Comparison of ENCODE assay signal across 1 cellular context in the genomic region with DNA sequence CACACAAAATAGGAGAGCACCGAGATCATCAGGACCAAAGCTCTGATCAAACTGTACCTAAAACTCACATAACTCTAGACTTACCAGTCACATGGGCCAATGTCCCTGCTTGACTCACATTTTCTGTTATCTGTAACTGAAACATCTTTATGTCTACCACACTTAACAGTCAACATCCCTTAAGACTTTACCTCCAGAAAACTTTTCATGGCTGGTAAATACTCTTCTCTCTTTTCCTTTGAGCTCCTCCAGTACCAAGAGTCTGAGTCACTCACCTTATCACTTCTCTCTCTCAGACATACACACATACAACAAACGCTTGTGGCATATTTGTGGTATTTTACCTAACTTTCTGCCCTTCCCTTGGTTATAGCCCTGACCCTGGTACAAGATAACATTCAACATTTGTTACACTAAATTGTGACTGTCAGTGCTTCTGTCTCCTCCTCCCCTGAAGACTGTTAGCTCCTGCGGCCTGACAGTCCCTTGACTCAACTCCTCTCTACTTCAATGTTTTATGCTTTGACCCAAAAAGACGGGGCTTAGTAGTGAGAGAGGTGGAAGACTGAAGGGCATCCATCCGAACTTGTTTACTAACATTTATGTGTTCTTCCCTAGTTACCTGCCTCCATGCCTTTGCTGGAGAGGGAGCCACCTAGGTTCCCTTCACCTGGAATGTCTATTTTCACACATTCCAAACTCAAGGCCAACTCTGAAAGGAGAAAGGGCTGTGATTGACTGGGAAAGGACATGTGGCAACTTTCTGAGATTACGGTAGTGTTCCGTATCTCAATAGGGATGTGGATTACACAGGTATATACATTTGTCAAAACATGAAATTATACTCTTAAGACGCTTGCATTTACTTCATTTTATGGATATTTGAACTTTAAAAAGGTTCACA.
TF ChIP-seq lines count a peak whose summit lies in the region.

No MANE protein-coding gene starts in this region.

TF ChIP-seq in K562, 482 proteins besides CTCF, POLR2A, EP300 and RAD21 (continued from another document):
- TF ChIP-seq CCNT2 (IDR thresholded peaks at IDR 0.05; ENCODE audit: borderline replicate concordance, extremely low read depth, insufficient read length, low read depth, low read length) (no peak), THRAP3 (IDR thresholded peaks at IDR 0.05; ENCODE audit: borderline replicate concordance) (no peak), GABPA (tag; conservative IDR thresholded peaks at IDR 0.05; ENCODE audit: low read depth) (no peak), KLF16 (IDR thresholded peaks at IDR 0.05) (peak; percentile 29; the same call in 1 of the 2 replicates), FUS (optimal IDR thresholded peaks at IDR 0.05; ENCODE audit: low read depth, low read length) (no peak), TEAD4 (IDR thresholded peaks at IDR 0.05; ENCODE audit: low read length) (peak; percentile 88), TEAD4 (CRISPR knock-in tag; IDR thresholded peaks at IDR 0.05; ENCODE audit: borderline replicate concordance) (no peak), ATF1 (CRISPR knock-in tag; IDR thresholded peaks at IDR 0.05) (no peak), ATF1 (tag; IDR thresholded peaks at IDR 0.05) (0 out of 2 replicates have a peak, but pooled peaks have one; percentile 9), ZNF589 (CRISPR knock-in tag; IDR thresholded peaks at IDR 0.05; ENCODE audit: low read depth) (no peak), TEAD1 (CRISPR knock-in tag; IDR thresholded peaks at IDR 0.05) (peak in 1 of 2 experiments; percentile 86; a peak in 2 of 4 replicates), CBX1 (IDR thresholded peaks at IDR 0.05; ENCODE audit: low read depth) (no peak), MECOM (CRISPR knock-in tag; IDR thresholded peaks at IDR 0.05) (no peak), MAFF (IDR thresholded peaks at IDR 0.05; ENCODE audit: low read length) (no peak), NR4A1 (CRISPR knock-in tag; IDR thresholded peaks at IDR 0.05) (no peak), NR4A1 (tag; IDR thresholded peaks at IDR 0.05) (0 out of 2 replicates have a peak, but pooled peaks have one; percentile 38), SAFB (IDR thresholded peaks at IDR 0.05; ENCODE audit: borderline replicate concordance, low read depth, low read length) (no peak), MAZ (CRISPR knock-in tag; conservative IDR thresholded peaks at IDR 0.05 in 1 of 2, IDR thresholded peaks at IDR 0.05 in 1 of 2) (peak in 1 of 2 experiments; percentile 34; a peak in 1 of 4 replicates), NRF1 (conservative IDR thresholded peaks at IDR 0.05 in 1 of 2, IDR thresholded peaks at IDR 0.05 in 1 of 2) (0 out of 4 replicates have a peak, but pooled peaks of 1 of the 2 experiments have one; percentile 18), FOXK2 (conservative IDR thresholded peaks at IDR 0.05 in 1 of 2, IDR thresholded peaks at IDR 0.05 in 1 of 2; ENCODE audit: low read depth in 2 of 2) (peak; percentile 56 to 63; a peak in 2 of 4 replicates), SOX6 (IDR thresholded peaks at IDR 0.05) (peak; percentile 85), CHCHD3 (CRISPR knock-in tag; IDR thresholded peaks at IDR 0.05) (no peak), RFX7 (CRISPR knock-in tag; IDR thresholded peaks at IDR 0.05) (no peak), PHB (CRISPR knock-in tag; IDR thresholded peaks at IDR 0.05) (no peak), ZNF347 (CRISPR knock-in tag; IDR thresholded peaks at IDR 0.05; ENCODE audit: low read depth) (no peak)
- TF ChIP-seq, protein P1, sequence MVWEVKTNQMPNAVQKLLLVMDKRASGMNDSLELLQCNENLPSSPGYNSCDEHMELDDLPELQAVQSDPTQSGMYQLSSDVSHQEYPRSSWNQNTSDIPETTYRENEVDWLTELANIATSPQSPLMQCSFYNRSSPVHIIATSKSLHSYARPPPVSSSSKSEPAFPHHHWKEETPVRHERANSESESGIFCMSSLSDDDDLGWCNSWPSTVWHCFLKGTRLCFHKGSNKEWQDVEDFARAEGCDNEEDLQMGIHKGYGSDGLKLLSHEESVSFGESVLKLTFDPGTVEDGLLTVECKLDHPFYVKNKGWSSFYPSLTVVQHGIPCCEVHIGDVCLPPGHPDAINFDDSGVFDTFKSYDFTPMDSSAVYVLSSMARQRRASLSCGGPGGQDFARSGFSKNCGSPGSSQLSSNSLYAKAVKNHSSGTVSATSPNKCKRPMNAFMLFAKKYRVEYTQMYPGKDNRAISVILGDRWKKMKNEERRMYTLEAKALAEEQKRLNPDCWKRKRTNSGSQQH (CRISPR knock-in tag; IDR thresholded peaks at IDR 0.05), result 0 out of 2 replicates have a peak, but pooled peaks have one; percentile 73
- TF ChIP-seq, protein P2, sequence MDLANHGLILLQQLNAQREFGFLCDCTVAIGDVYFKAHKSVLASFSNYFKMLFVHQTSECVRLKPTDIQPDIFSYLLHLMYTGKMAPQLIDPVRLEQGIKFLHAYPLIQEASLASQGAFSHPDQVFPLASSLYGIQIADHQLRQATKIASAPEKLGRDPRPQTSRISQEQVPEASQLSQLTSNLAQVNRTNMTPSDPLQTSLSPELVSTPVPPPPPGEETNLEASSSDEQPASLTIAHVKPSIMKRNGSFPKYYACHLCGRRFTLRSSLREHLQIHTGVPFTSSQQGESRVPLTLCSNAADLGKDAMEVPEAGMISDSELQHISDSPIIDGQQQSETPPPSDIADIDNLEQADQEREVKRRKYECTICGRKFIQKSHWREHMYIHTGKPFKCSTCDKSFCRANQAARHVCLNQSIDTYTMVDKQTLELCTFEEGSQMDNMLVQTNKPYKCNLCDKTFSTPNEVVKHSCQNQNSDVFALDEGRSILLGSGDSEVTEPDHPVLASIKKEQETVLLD (IDR thresholded peaks at IDR 0.05), result peak; percentile 66; the same call in 1 of the 2 replicates
- TF ChIP-seq, protein P3, sequence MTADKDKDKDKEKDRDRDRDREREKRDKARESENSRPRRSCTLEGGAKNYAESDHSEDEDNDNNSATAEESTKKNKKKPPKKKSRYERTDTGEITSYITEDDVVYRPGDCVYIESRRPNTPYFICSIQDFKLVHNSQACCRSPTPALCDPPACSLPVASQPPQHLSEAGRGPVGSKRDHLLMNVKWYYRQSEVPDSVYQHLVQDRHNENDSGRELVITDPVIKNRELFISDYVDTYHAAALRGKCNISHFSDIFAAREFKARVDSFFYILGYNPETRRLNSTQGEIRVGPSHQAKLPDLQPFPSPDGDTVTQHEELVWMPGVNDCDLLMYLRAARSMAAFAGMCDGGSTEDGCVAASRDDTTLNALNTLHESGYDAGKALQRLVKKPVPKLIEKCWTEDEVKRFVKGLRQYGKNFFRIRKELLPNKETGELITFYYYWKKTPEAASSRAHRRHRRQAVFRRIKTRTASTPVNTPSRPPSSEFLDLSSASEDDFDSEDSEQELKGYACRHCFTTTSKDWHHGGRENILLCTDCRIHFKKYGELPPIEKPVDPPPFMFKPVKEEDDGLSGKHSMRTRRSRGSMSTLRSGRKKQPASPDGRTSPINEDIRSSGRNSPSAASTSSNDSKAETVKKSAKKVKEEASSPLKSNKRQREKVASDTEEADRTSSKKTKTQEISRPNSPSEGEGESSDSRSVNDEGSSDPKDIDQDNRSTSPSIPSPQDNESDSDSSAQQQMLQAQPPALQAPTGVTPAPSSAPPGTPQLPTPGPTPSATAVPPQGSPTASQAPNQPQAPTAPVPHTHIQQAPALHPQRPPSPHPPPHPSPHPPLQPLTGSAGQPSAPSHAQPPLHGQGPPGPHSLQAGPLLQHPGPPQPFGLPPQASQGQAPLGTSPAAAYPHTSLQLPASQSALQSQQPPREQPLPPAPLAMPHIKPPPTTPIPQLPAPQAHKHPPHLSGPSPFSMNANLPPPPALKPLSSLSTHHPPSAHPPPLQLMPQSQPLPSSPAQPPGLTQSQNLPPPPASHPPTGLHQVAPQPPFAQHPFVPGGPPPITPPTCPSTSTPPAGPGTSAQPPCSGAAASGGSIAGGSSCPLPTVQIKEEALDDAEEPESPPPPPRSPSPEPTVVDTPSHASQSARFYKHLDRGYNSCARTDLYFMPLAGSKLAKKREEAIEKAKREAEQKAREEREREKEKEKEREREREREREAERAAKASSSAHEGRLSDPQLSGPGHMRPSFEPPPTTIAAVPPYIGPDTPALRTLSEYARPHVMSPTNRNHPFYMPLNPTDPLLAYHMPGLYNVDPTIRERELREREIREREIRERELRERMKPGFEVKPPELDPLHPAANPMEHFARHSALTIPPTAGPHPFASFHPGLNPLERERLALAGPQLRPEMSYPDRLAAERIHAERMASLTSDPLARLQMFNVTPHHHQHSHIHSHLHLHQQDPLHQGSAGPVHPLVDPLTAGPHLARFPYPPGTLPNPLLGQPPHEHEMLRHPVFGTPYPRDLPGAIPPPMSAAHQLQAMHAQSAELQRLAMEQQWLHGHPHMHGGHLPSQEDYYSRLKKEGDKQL (CRISPR knock-in tag; IDR thresholded peaks at IDR 0.05; ENCODE audit: borderline replicate concordance), result no peak
- TF ChIP-seq, protein P4, sequence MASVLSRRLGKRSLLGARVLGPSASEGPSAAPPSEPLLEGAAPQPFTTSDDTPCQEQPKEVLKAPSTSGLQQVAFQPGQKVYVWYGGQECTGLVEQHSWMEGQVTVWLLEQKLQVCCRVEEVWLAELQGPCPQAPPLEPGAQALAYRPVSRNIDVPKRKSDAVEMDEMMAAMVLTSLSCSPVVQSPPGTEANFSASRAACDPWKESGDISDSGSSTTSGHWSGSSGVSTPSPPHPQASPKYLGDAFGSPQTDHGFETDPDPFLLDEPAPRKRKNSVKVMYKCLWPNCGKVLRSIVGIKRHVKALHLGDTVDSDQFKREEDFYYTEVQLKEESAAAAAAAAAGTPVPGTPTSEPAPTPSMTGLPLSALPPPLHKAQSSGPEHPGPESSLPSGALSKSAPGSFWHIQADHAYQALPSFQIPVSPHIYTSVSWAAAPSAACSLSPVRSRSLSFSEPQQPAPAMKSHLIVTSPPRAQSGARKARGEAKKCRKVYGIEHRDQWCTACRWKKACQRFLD (CRISPR knock-in tag; IDR thresholded peaks at IDR 0.05), result no peak
- TF ChIP-seq, protein P5, sequence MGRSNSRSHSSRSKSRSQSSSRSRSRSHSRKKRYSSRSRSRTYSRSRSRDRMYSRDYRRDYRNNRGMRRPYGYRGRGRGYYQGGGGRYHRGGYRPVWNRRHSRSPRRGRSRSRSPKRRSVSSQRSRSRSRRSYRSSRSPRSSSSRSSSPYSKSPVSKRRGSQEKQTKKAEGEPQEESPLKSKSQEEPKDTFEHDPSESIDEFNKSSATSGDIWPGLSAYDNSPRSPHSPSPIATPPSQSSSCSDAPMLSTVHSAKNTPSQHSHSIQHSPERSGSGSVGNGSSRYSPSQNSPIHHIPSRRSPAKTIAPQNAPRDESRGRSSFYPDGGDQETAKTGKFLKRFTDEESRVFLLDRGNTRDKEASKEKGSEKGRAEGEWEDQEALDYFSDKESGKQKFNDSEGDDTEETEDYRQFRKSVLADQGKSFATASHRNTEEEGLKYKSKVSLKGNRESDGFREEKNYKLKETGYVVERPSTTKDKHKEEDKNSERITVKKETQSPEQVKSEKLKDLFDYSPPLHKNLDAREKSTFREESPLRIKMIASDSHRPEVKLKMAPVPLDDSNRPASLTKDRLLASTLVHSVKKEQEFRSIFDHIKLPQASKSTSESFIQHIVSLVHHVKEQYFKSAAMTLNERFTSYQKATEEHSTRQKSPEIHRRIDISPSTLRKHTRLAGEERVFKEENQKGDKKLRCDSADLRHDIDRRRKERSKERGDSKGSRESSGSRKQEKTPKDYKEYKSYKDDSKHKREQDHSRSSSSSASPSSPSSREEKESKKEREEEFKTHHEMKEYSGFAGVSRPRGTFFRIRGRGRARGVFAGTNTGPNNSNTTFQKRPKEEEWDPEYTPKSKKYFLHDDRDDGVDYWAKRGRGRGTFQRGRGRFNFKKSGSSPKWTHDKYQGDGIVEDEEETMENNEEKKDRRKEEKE (IDR thresholded peaks at IDR 0.05; ENCODE audit: borderline replicate concordance in 1 of 2, control insufficient read depth in 1 of 2, low read depth in 2 of 2, low read length in 1 of 2), result peak in 1 of 2 experiments; percentile 78; a peak in 1 of 4 replicates
- TF ChIP-seq, protein P6, sequence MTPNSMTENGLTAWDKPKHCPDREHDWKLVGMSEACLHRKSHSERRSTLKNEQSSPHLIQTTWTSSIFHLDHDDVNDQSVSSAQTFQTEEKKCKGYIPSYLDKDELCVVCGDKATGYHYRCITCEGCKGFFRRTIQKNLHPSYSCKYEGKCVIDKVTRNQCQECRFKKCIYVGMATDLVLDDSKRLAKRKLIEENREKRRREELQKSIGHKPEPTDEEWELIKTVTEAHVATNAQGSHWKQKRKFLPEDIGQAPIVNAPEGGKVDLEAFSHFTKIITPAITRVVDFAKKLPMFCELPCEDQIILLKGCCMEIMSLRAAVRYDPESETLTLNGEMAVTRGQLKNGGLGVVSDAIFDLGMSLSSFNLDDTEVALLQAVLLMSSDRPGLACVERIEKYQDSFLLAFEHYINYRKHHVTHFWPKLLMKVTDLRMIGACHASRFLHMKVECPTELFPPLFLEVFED (CRISPR knock-in tag; conservative IDR thresholded peaks at IDR 0.05), result peak; percentile 78; the same call in 1 of the 2 replicates
- TF ChIP-seq, protein P7, sequence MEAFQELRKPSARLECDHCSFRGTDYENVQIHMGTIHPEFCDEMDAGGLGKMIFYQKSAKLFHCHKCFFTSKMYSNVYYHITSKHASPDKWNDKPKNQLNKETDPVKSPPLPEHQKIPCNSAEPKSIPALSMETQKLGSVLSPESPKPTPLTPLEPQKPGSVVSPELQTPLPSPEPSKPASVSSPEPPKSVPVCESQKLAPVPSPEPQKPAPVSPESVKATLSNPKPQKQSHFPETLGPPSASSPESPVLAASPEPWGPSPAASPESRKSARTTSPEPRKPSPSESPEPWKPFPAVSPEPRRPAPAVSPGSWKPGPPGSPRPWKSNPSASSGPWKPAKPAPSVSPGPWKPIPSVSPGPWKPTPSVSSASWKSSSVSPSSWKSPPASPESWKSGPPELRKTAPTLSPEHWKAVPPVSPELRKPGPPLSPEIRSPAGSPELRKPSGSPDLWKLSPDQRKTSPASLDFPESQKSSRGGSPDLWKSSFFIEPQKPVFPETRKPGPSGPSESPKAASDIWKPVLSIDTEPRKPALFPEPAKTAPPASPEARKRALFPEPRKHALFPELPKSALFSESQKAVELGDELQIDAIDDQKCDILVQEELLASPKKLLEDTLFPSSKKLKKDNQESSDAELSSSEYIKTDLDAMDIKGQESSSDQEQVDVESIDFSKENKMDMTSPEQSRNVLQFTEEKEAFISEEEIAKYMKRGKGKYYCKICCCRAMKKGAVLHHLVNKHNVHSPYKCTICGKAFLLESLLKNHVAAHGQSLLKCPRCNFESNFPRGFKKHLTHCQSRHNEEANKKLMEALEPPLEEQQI (IDR thresholded peaks at IDR 0.05), result 0 out of 2 replicates have a peak, but pooled peaks have one; percentile 12
